In genomic region chr1:219459321-219460105, GRCh38 we compare ENCODE assay signal across 17 cellular contexts.
DNase-seq lines count a peak whose midpoint lies in the region; ATAC-seq and TF ChIP-seq lines count a peak whose summit lies in the region.
"Had no signal": no experiment of that assay in that cellular context is flagged by ENCODE, and none has a peak within 500 bp of the region (broad histone marks: within the 10 kb centered on the region; RNA-seq: fewer than 3 reads in every experiment).

No MANE protein-coding gene starts in this region.

- no peaks in the 10 kb centered on the region for H3K79me2 ChIP-seq in hepatocyte

- H3K9me3 Mint-ChIP-seq in stimulated activated memory B cell treated with anti-CD40 and anti-IgM and Interleukin-4, amounts not matched to agents 10 μg/mL and 1 μg/mL and 100 μg/mL, for 72 hours, result no peaks in the 10 kb centered on the region
- H3K9me3 Mint-ChIP-seq: activated T-cell treated with anti-CD3 and anti-CD28 coated beads, Interleukin-2, amount 50 U/mL, for 4 hours; stimulated activated naive CD8-positive, alpha-beta T cell treated with anti-CD3 and anti-CD28 coated beads, Interleukin-15, Interleukin-2, amounts not matched to agents 100 ng/mL and 50 ng/mL, for 24 hours had no signal

- no peaks in the 10 kb centered on the region for H3K4me1 ChIP-seq in hepatocyte (ENCODE audit: insufficient read depth)
- no peaks in the 10 kb centered on the region for H3K4me1 ChIP-seq in esophagus muscularis mucosa

- DNase-seq in GM03348 (ENCODE audit: low spot score) (peak; percentile 25), hepatocyte (ENCODE audit: low spot score) (no peak), esophagus muscularis mucosa (ENCODE audit: extremely low spot score) (no peak)
- no peak for DNase-seq in activated effector memory CD4-positive, alpha-beta T cell treated with anti-CD3 and anti-CD28 coated beads, Interleukin-2, amount 50 U/mL, for 16 hours
- DNase-seq: activated CD4-positive, alpha-beta T cell treated with anti-CD3 and anti-CD28 coated beads, Interleukin-2, amount 50 U/mL, for 4 hours; activated T-cell treated with anti-CD3 and anti-CD28 coated beads, Interleukin-2, amount 50 U/mL, for 4 hours; central memory CD4-positive, alpha-beta T cell; immature natural killer cell; KBM-7; mesendoderm; NCI-H1092 treated with DMSO at 0.1 percent for 48 hours; ovary; stimulated activated CD4-positive, alpha-beta T cell treated with anti-CD3 and anti-CD28 coated beads, Interleukin-12 subunit alpha, Interleukin-12 subunit beta, amount 100 ng/mL, for 4 hours had no signal

- H3K27me3 ChIP-seq in hepatocyte, result no peaks in the 10 kb centered on the region
- H3K27me3 ChIP-seq in esophagus muscularis mucosa, result no peaks in the 10 kb centered on the region
- H3K27me3 ChIP-seq: ovary had no signal

- H3K9me2 ChIP-seq in hepatocyte (replicated peaks; ENCODE audit: insufficient read depth), result no peaks in the 10 kb centered on the region

- no peak overlapping the region for H2AFZ ChIP-seq in hepatocyte

- peak overlapping the region; percentile 29 for H3K27ac Mint-ChIP-seq in stimulated activated memory B cell treated with anti-CD40 and anti-IgM and Interleukin-4, amounts not matched to agents 10 μg/mL and 1 μg/mL and 100 μg/mL, for 72 hours
- H3K27ac Mint-ChIP-seq: immature natural killer cell; stimulated activated naive CD8-positive, alpha-beta T cell treated with anti-CD3 and anti-CD28 coated beads, Interleukin-15, Interleukin-2, amounts not matched to agents 100 ng/mL and 50 ng/mL, for 24 hours had no signal

- TF ChIP-seq CTCF in hepatocyte (IDR thresholded peaks at IDR 0.05; ENCODE audit: poor library complexity) (no peak), esophagus muscularis mucosa (IDR thresholded peaks at IDR 0.05) (no peak)

- ATAC-seq in SK-N-SH treated with all-trans-retinoic acid at 6 μM for 48 hours (peak; percentile 65), GM21737 (IDR thresholded peaks at IDR 0.05; ENCODE audit: unreplicated experiment) (no peak)
- ATAC-seq in stimulated activated memory B cell treated with anti-CD40 and anti-IgM and Interleukin-4, amounts not matched to agents 10 μg/mL and 1 μg/mL and 100 μg/mL, for 72 hours, result no peak
- ATAC-seq: activated T-cell treated with anti-CD3 and anti-CD28 coated beads, Interleukin-2, amount 50 U/mL, for 4 hours had no signal

- H4K20me1 ChIP-seq in hepatocyte (ENCODE audit: insufficient read depth, poor library complexity, severe bottlenecking), result no peaks in the 10 kb centered on the region

- TF ChIP-seq POLR2A in esophagus muscularis mucosa (IDR thresholded peaks at IDR 0.05; ENCODE audit: low read depth), result no peak

- 55% methylated on average over 5 of the region's 5 CpGs for WGBS in hepatocyte (ENCODE audit: low lambda C conversion rate, missing lambda C conversion rate)
- 68% methylated on average over 5 of the region's 5 CpGs for WGBS in esophagus muscularis mucosa

- H3K36me3 ChIP-seq in hepatocyte (replicated peaks; ENCODE audit: insufficient read depth, low read depth), result no peaks in the 10 kb centered on the region
- no peaks in the 10 kb centered on the region for H3K36me3 ChIP-seq in esophagus muscularis mucosa
- H3K36me3 ChIP-seq: ovary had no signal

- H3K4me2 ChIP-seq in hepatocyte, result no peak overlapping the region

- H3K27ac ChIP-seq in hepatocyte (peak overlapping the region; percentile 31), esophagus muscularis mucosa (replicated peaks in 1 of 4) (no peak overlapping the region)
- H3K27ac ChIP-seq: ovary had no signal

- H3K4me3 ChIP-seq in hepatocyte (no peak overlapping the region), esophagus muscularis mucosa (no peak overlapping the region)
- H3K4me3 ChIP-seq: ovary had no signal

- TF ChIP-seq EP300 in esophagus muscularis mucosa (IDR thresholded peaks at IDR 0.05), result no peak

- H3K9me3 ChIP-seq in hepatocyte (ENCODE audit: low read depth), result no peaks in the 10 kb centered on the region
- no peaks in the 10 kb centered on the region for H3K9me3 ChIP-seq in esophagus muscularis mucosa
- H3K9me3 ChIP-seq: ovary had no signal

- no peaks in the 10 kb centered on the region for H3K36me3 Mint-ChIP-seq in stimulated activated memory B cell treated with anti-CD40 and anti-IgM and Interleukin-4, amounts not matched to agents 10 μg/mL and 1 μg/mL and 100 μg/mL, for 72 hours
- H3K36me3 Mint-ChIP-seq: immature natural killer cell had no signal

- intact Hi-C loops in esophagus muscularis mucosa (cut with DNase I), result no loop called here

- H3K4me3 Mint-ChIP-seq in stimulated activated memory B cell treated with anti-CD40 and anti-IgM and Interleukin-4, amounts not matched to agents 10 μg/mL and 1 μg/mL and 100 μg/mL, for 72 hours, result no peak overlapping the region
- H3K4me3 Mint-ChIP-seq: activated T-cell treated with anti-CD3 and anti-CD28 coated beads, Interleukin-2, amount 50 U/mL, for 4 hours; immature natural killer cell; stimulated activated naive CD8-positive, alpha-beta T cell treated with anti-CD3 and anti-CD28 coated beads, Interleukin-15, Interleukin-2, amounts not matched to agents 100 ng/mL and 50 ng/mL, for 24 hours had no signal

- H3K27me3 Mint-ChIP-seq in stimulated activated memory B cell treated with anti-CD40 and anti-IgM and Interleukin-4, amounts not matched to agents 10 μg/mL and 1 μg/mL and 100 μg/mL, for 72 hours, result no peaks in the 10 kb centered on the region
- H3K27me3 Mint-ChIP-seq: stimulated activated naive CD8-positive, alpha-beta T cell treated with anti-CD3 and anti-CD28 coated beads, Interleukin-15, Interleukin-2, amounts not matched to agents 100 ng/mL and 50 ng/mL, for 24 hours had no signal

- H3K4me1 Mint-ChIP-seq in stimulated activated memory B cell treated with anti-CD40 and anti-IgM and Interleukin-4, amounts not matched to agents 10 μg/mL and 1 μg/mL and 100 μg/mL, for 72 hours, result peaks cover 41% of the 10 kb centered on the region
- H3K4me1 Mint-ChIP-seq: immature natural killer cell had no signal

TF ChIP-seq in SK-N-SH treated with all-trans-retinoic acid at 6 μM for 48 hours, 23 proteins besides CTCF, POLR2A, EP300 and RAD21:
- TF ChIP-seq TOX (CRISPR knock-in tag; IDR thresholded peaks at IDR 0.05; ENCODE audit: borderline replicate concordance), result no peak
- TF ChIP-seq BACH2 (CRISPR knock-in tag; IDR thresholded peaks at IDR 0.05; ENCODE audit: borderline replicate concordance), result no peak
- TF ChIP-seq ZNF565 (CRISPR knock-in tag; conservative IDR thresholded peaks at IDR 0.05; ENCODE audit: low read depth), result no peak
